Comparison of ENCODE assay signal across 1 cellular context in genomic region chr19:14494910-14495677, GRCh38.
TF ChIP-seq lines count a peak whose summit lies in the region.

No MANE protein-coding gene starts in this region.

TF ChIP-seq in GM23338, 12 proteins besides CTCF, POLR2A, EP300 and RAD21 (continued from another document):
- no peak for TF ChIP-seq ZNF462 (CRISPR knock-in tag; IDR thresholded peaks at IDR 0.05)
- no peak for TF ChIP-seq CREB1 (CRISPR knock-in tag; IDR thresholded peaks at IDR 0.05; ENCODE audit: low read depth)
- TF ChIP-seq EZH2 (IDR thresholded peaks at IDR 0.05; ENCODE audit: low read depth, unreplicated experiment), result no peak
- no peak for TF ChIP-seq STAT1 (IDR thresholded peaks at IDR 0.05; ENCODE audit: unreplicated experiment)
- no peak for TF ChIP-seq NANOG (IDR thresholded peaks at IDR 0.05; ENCODE audit: borderline replicate concordance)
- no peak for TF ChIP-seq ETS1 (IDR thresholded peaks at IDR 0.05)
- TF ChIP-seq ZNF114 (CRISPR knock-in tag; IDR thresholded peaks at IDR 0.05), result no peak
- TF ChIP-seq POLR2AphosphoS5 (IDR thresholded peaks at IDR 0.05; ENCODE audit: low read depth), result no peak
- TF ChIP-seq EZH2phosphoT487 (IDR thresholded peaks at IDR 0.05; ENCODE audit: unreplicated experiment), result no peak
